ENCODE assay signal across 22 cellular contexts in the genomic region with DNA sequence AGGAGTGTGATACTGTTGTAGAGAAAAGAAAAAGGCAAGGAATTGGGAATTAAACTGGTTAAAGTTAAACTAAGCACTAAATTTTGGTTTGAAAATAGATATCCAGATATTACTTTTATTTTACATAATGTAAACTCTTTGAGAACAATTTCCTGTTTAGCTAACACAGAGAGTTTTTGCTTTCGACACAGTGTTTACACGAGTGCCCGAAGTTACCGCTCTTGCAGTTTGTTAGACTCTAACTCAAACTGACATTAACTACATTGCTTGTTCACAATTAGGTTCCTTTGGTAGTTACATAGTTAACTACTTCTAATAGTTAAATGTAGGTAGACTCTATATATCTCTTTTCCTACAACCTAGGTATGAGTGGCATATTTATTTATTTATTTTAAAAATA.
"Had no signal": no experiment of that assay in that cellular context is flagged by ENCODE, and none has a peak within 500 bp of the region (broad histone marks: within the 10 kb centered on the region; RNA-seq: fewer than 3 reads in every experiment).

No MANE protein-coding gene starts in this region.

- H3K27me3 ChIP-seq: brain microvascular endothelial cell, colonic mucosa, neural progenitor cell, right atrium auricular region, suprapubic skin, transverse colon, vagina had no signal

- DNase-seq: activated CD4-positive, alpha-beta T cell treated with anti-CD3 and anti-CD28 coated beads, Interleukin-2, amount 10 ng/mL, durations not matched to agents 7 days and 5 days; activated CD4-positive, CD25-positive, alpha-beta regulatory T cell; activated CD8-positive, alpha-beta memory T cell treated with anti-CD3 and anti-CD28 coated beads, Interleukin-2, amount 50 U/mL, for 48 hours; activated CD8-positive, alpha-beta T cell treated with anti-CD3 and anti-CD28 coated beads, Interleukin-2, amount 10 ng/mL, durations not matched to agents 7 days and 5 days; activated effector memory CD4-positive, alpha-beta T cell treated with anti-CD3 and anti-CD28 coated beads, Interleukin-2, amount 50 U/mL, for 16 hours; activated naive CD4-positive, alpha-beta T cell treated with anti-CD3 and anti-CD28 coated beads, Interleukin-2, amount 50 U/mL, for 16 hours; activated T-cell treated with anti-CD3 and anti-CD28 coated beads, Interleukin-2, amount 50 U/mL, for 48 hours; aorta; brain microvascular endothelial cell; central memory CD4-positive, alpha-beta T cell; colonic mucosa; head of caudate nucleus; stimulated activated CD4-positive, alpha-beta T cell treated with anti-CD3 and anti-CD28 coated beads, Interleukin-15, amount 100 ng/mL, for 24 hours; stimulated activated CD4-positive, alpha-beta T cell treated with anti-CD3 and anti-CD28 coated beads, Interleukin-2, amount 100 ng/mL, for 48 hours; stimulated activated naive CD8-positive, alpha-beta T cell treated with anti-CD3 and anti-CD28 coated beads, Interleukin-15, amount 100 ng/mL, for 72 hours; T-helper 9 cell; transverse colon had no signal

- H3K4me1 ChIP-seq: colonic mucosa, neural progenitor cell, prostate gland, right atrium auricular region, suprapubic skin, transverse colon, vagina had no signal

- H3K9me3 ChIP-seq: colonic mucosa, prostate gland, suprapubic skin, transverse colon, vagina had no signal

- H3K4me3 ChIP-seq: colonic mucosa, neural progenitor cell, prostate gland, right atrium auricular region, suprapubic skin, transverse colon, vagina had no signal

- H2AFZ ChIP-seq: neural progenitor cell had no signal

- H3K27ac ChIP-seq: brain microvascular endothelial cell, colonic mucosa, neural progenitor cell, prostate gland, right atrium auricular region, suprapubic skin, transverse colon, vagina had no signal

- H3K4me2 ChIP-seq: neural progenitor cell had no signal

- H3K9ac ChIP-seq: neural progenitor cell had no signal

- ATAC-seq: activated CD8-positive, alpha-beta T cell treated with anti-CD3 and anti-CD28 coated beads, Interleukin-2, amount 10 ng/mL, durations not matched to agents 7 days and 5 days; stimulated activated naive CD8-positive, alpha-beta T cell treated with anti-CD3 and anti-CD28 coated beads, Interleukin-15, amount 100 ng/mL, for 72 hours had no signal

- H3K36me3 ChIP-seq: brain microvascular endothelial cell, colonic mucosa, neural progenitor cell, prostate gland, right atrium auricular region, suprapubic skin, transverse colon, vagina had no signal
